ENCODE assay signal across 8 cellular contexts in genomic region chr19:47230921-47231214, GRCh38. TPM values are rescaled to one million over a fixed set of nuclear protein-coding genes. Genes with fewer than 3 reads are reported as not detected.
DNase-seq lines count a peak whose midpoint lies in the region; ATAC-seq, FAIRE-seq and TF ChIP-seq lines count a peak whose summit lies in the region.

BBC3 (minus strand) TSS chr19:47231199; CDS start chr19:47228431, 2,768 bp downstream.

- CTCF ChIA-PET in activated naive CD4-positive, alpha-beta T cell treated with anti-CD3 and anti-CD28 coated beads for 36 hours (lab: Charles Lee), result no interaction called here

- H3K27ac ChIP-seq in ascending aorta (peak within 1 kb of the TSS; percentile 100), transverse colon (peak within 1 kb of the TSS; percentile 97 to 100 (median 99))

- intact Hi-C loops in activated naive CD4-positive, alpha-beta T cell treated with anti-CD3 and anti-CD28 coated beads for 36 hours (cut with micrococcal nuclease), result loop anchor here (1.0 kb wide), 1 partner anchor 45 kb away; no protein-coding TSS in a partner anchor
- intact Hi-C loops in ascending aorta (cut with DNase I), result loop anchor here (1.0 to 2.0 kb wide), 3 partner anchors 8 to 44 kb away; partner anchors contain the start of gene INAFM1
- intact Hi-C loops in lower leg skin (cut with DNase I; ENCODE audit: low total_unique reads), result no loop called here
- intact Hi-C loops in transverse colon (cut with DNase I; ENCODE audit: low total_unique reads), result no loop called here

- H3K4me1 ChIP-seq in ascending aorta, result peaks cover 17 to 22% of the 10 kb centered on the region in 2 donors
- H3K4me1 ChIP-seq in transverse colon, result peaks cover 12 to 59% (median 39%) of the 10 kb centered on the region in 4 donors

- H3K27ac Mint-ChIP-seq in activated naive CD4-positive, alpha-beta T cell treated with anti-CD3 and anti-CD28 coated beads for 36 hours, result peak within 1 kb of the TSS; percentile 87

- ATAC-seq in GM19351 (IDR thresholded peaks at IDR 0.05; ENCODE audit: unreplicated experiment), result no peak

- H3K27me3 ChIP-seq in ascending aorta (no peaks in the 10 kb centered on the region), transverse colon (no peaks in the 10 kb centered on the region)

- FAIRE-seq in GM19239 (lab: Jason Lieb, UNC), result no peak

- H3K27me3 Mint-ChIP-seq in activated naive CD4-positive, alpha-beta T cell treated with anti-CD3 and anti-CD28 coated beads for 36 hours (ENCODE audit: low read depth), result no peaks in the 10 kb centered on the region

- H3K9me3 Mint-ChIP-seq in activated naive CD4-positive, alpha-beta T cell treated with anti-CD3 and anti-CD28 coated beads for 36 hours, result no peaks in the 10 kb centered on the region

- no peak for TF ChIP-seq POLR2A in lower leg skin (IDR thresholded peaks at IDR 0.05)
- TF ChIP-seq POLR2A in transverse colon (IDR thresholded peaks at IDR 0.05), result no peak

- 0% methylated on average over 9 of the region's 43 CpGs; no CpG with 5 or more reads in 1 of the 2 donors for WGBS in lower leg skin, 2 donors
- 0% methylated on average over 5 of the region's 43 CpGs; no CpG with 5 or more reads in 1 of the 2 donors for WGBS in transverse colon (ENCODE audit: low coverage in 1 of 2), 2 donors

- H3K36me3 Mint-ChIP-seq in activated naive CD4-positive, alpha-beta T cell treated with anti-CD3 and anti-CD28 coated beads for 36 hours (ENCODE audit: low read depth), result peaks cover 11% of the 10 kb centered on the region

- no peak for TF ChIP-seq EP300 in transverse colon (IDR thresholded peaks at IDR 0.05; ENCODE audit: low read depth)

- H3K4me1 Mint-ChIP-seq in activated naive CD4-positive, alpha-beta T cell treated with anti-CD3 and anti-CD28 coated beads for 36 hours (ENCODE audit: low read depth), result peaks cover 22% of the 10 kb centered on the region

- H3K4me3 ChIP-seq in ascending aorta (peak within 1 kb of the TSS; percentile 88 to 91), lower leg skin (ENCODE audit: low read depth, poor library complexity, severe bottlenecking) (peak within 1 kb of the TSS; percentile 97), transverse colon (peak within 1 kb of the TSS; percentile 83 to 99 (median 97))

- no peaks in the 10 kb centered on the region for H3K9me3 ChIP-seq in ascending aorta
- no peaks in the 10 kb centered on the region for H3K9me3 ChIP-seq in transverse colon

- TF ChIP-seq CTCF in ascending aorta (IDR thresholded peaks at IDR 0.05), result no peak
- TF ChIP-seq CTCF in lower leg skin (IDR thresholded peaks at IDR 0.05), result no peak
- TF ChIP-seq CTCF in transverse colon (IDR thresholded peaks at IDR 0.05), result no peak

- H3K36me3 ChIP-seq in ascending aorta, result no peaks in the 10 kb centered on the region
- no peaks in the 10 kb centered on the region for H3K36me3 ChIP-seq in transverse colon

- no peak for DNase-seq in activated naive CD4-positive, alpha-beta T cell treated with anti-CD3 and anti-CD28 coated beads for 36 hours
- DNase-seq in activated naive CD4-positive, alpha-beta T cell treated with Interleukin-2 at 50 U/mL for 16 hours, result no peak
- no peak for DNase-seq in ascending aorta (ENCODE audit: low spot score in 2 of 2)
- no peak for DNase-seq in lower leg skin (ENCODE audit: low spot score in 2 of 2)
- DNase-seq in transverse colon, result no peak
- no peak for DNase-seq in NCI-H2227 treated with DMSO at 0.1 percent for 48 hours (lab: John Stamatoyannopoulos, UW)
- DNase-seq in GM19239 (ENCODE audit: insufficient read length, low spot score), result no peak

- peak within 1 kb of the TSS; percentile 77 for H3K4me3 Mint-ChIP-seq in activated naive CD4-positive, alpha-beta T cell treated with anti-CD3 and anti-CD28 coated beads for 36 hours

- in situ Hi-C loops in transverse colon (cut with MboI; ENCODE audit: low pct_ligation_motif_present in 1 of 4, low pct_unique_long_range_greater_than_20kb in 1 of 4, low sequenced_read_pairs in 3 of 4), result no loop called here

RNA-seq across cellular contexts. Expression of gene BBC3, which starts in this region (rescaled TPM):
- total RNA-seq in activated naive CD4-positive, alpha-beta T cell treated with anti-CD3 and anti-CD28 coated beads for 36 hours, result 10 to 100 TPM; 55.9 to 59.5 TPM
- total RNA-seq in ascending aorta (14.9 TPM), lower leg skin (10 to 100 TPM; 11.2 to 33.0 (median 14.4) TPM), transverse colon (10 to 100 TPM; 10.9 to 31.0 (median 14.4) TPM)

Comparison
In these comparisons a context has a peak if more than half of its experiments do, and no peak if none do; other contexts are left out.
1. intact Hi-C loops: an anchor here in activated naive CD4-positive, alpha-beta T cell treated with anti-CD3 and anti-CD28 coated beads for 36 hours (1.0 kb wide) and ascending aorta (1.0 to 2.0 kb wide); none called in lower leg skin and transverse colon.